ENCODE assay signal across 8 cellular contexts in genomic region chr4:1333851-1334578, GRCh38. TPM values are rescaled to one million over a fixed set of nuclear protein-coding genes. Genes with fewer than 3 reads are reported as not detected.
A peak's percentile ranks its signal among the peaks of the same experiment; 100 is the strongest.
DNase-seq lines count a peak whose midpoint lies in the region; ATAC-seq and TF ChIP-seq lines count a peak whose summit lies in the region.
"Not testable (repeated sequence)": the region's sequence is repeated elsewhere in the genome, so short reads cannot be mapped to it uniquely, and the experiment has no call there.

No MANE protein-coding gene starts in this region.

- H3K36me3 ChIP-seq in mucosa of rectum (ENCODE audit: control insufficient read depth in 2 of 2, insufficient read depth in 2 of 2, low read length in 2 of 2), result peaks cover 55 to 60% of the 10 kb centered on the region in 2 donors

- H3K4me1 Mint-ChIP-seq in CD4-positive, alpha-beta T cell (ENCODE audit: low read depth), result peaks cover 43% of the 10 kb centered on the region
- peaks cover 62% of the 10 kb centered on the region for H3K4me1 Mint-ChIP-seq in activated CD4-positive, alpha-beta T cell treated with anti-CD3 and anti-CD28 coated beads for 36 hours
- H3K4me1 Mint-ChIP-seq in activated T-cell treated with anti-CD3 and anti-CD28 coated beads, Interleukin-2, amount 50 U/mL, for 72 hours (ENCODE audit: low read depth), result peaks cover 52% of the 10 kb centered on the region
- peaks cover 57% of the 10 kb centered on the region for H3K4me1 Mint-ChIP-seq in stimulated activated effector memory CD8-positive, alpha-beta T cell treated with anti-CD3 and anti-CD28 coated beads, Interleukin-12 subunit alpha, Interleukin-12 subunit beta, amount 100 ng/mL, for 72 hours
- H3K4me1 Mint-ChIP-seq in type B pancreatic cell (ENCODE audit: unreplicated experiment), result not testable (repeated sequence)

- CTCF ChIA-PET in CD4-positive, alpha-beta T cell (lab: Charles Lee), result not testable (repeated sequence)
- CTCF ChIA-PET in activated CD4-positive, alpha-beta T cell treated with anti-CD3 and anti-CD28 coated beads for 36 hours (lab: Charles Lee), result interaction anchor here (1.0 to 1.5 kb wide), 2 partner anchors 13 to 19 kb away, joined by 3 to 4 read pairs; partner anchors contain the start of gene UVSSA

- intact Hi-C loops in CD4-positive, alpha-beta T cell (cut with DNase I, micrococcal nuclease), result loop anchor here in 1 of 2 experiments (5.0 kb wide), 1 partner anchor 87 kb away; the partner anchor contains the start of gene CTBP1
- intact Hi-C loops in activated CD4-positive, alpha-beta T cell treated with anti-CD3 and anti-CD28 coated beads for 36 hours (cut with DNase I, micrococcal nuclease); dorsolateral prefrontal cortex (cut with DNase I): not testable (repeated sequence)

- H3K27ac ChIP-seq in CD4-positive, alpha-beta T cell (ENCODE audit: low read depth, low read length), result not testable (repeated sequence)
- H3K27ac ChIP-seq in dorsolateral prefrontal cortex, result peak overlapping the region in 46 of 59 donors; percentile 2 to 79 (median 56)
- H3K27ac ChIP-seq in mucosa of rectum (ENCODE audit: low read depth in 2 of 2, low read length in 2 of 2), result peak overlapping the region; percentile 22 to 23

- TF ChIP-seq CTCF in CD4-positive, alpha-beta T cell (IDR thresholded peaks at IDR 0.05); dorsolateral prefrontal cortex (IDR thresholded peaks at IDR 0.05 in 54 of 56, conservative IDR thresholded peaks at IDR 0.05 in 2 of 56; ENCODE audit: low read depth in 1 of 56, partially characterized antibody in 56 of 56); type B pancreatic cell (conservative IDR thresholded peaks at IDR 0.05): not testable (repeated sequence)

- DNase-seq in CD4-positive, alpha-beta T cell; activated CD4-positive, alpha-beta T cell treated with anti-CD3 and anti-CD28 coated beads for 36 hours; activated T-cell treated with anti-CD3 and anti-CD28 coated beads, Interleukin-2, amount 50 U/mL, for 72 hours; dorsolateral prefrontal cortex; stimulated activated effector memory CD8-positive, alpha-beta T cell treated with anti-CD3 and anti-CD28 coated beads, Interleukin-12 subunit alpha, Interleukin-12 subunit beta, amount 100 ng/mL, for 72 hours (ENCODE audit: low spot score in 2 of 2); type B pancreatic cell (ENCODE audit: extremely low spot score, unreplicated experiment): not testable (repeated sequence)
- peak; percentile 69 for DNase-seq in NOMO-1 treated with DMSO at 0.1 percent for 48 hours (lab: John Stamatoyannopoulos, UW; ENCODE audit: unreplicated experiment)

- H3K36me3 Mint-ChIP-seq in CD4-positive, alpha-beta T cell (ENCODE audit: low read depth), result peaks cover 71% of the 10 kb centered on the region
- peaks cover 61% of the 10 kb centered on the region for H3K36me3 Mint-ChIP-seq in activated CD4-positive, alpha-beta T cell treated with anti-CD3 and anti-CD28 coated beads for 36 hours (ENCODE audit: low read depth)
- H3K36me3 Mint-ChIP-seq in activated T-cell treated with anti-CD3 and anti-CD28 coated beads, Interleukin-2, amount 50 U/mL, for 72 hours (ENCODE audit: insufficient read depth in 2 of 2), result peaks cover 26 to 41% of the 10 kb centered on the region in 2 donors
- H3K36me3 Mint-ChIP-seq in stimulated activated effector memory CD8-positive, alpha-beta T cell treated with anti-CD3 and anti-CD28 coated beads, Interleukin-12 subunit alpha, Interleukin-12 subunit beta, amount 100 ng/mL, for 72 hours, result peaks cover 88% of the 10 kb centered on the region
- peaks cover 30% of the 10 kb centered on the region for H3K36me3 Mint-ChIP-seq in type B pancreatic cell

- H3K27me3 ChIP-seq in CD4-positive, alpha-beta T cell (ENCODE audit: control insufficient read depth, insufficient read depth, low read length); dorsolateral prefrontal cortex; mucosa of rectum (ENCODE audit: control insufficient read depth in 2 of 2, insufficient read depth in 2 of 2, low read length in 2 of 2): not testable (repeated sequence)

- not testable (repeated sequence) for H3K9me3 Mint-ChIP-seq in CD4-positive, alpha-beta T cell; activated CD4-positive, alpha-beta T cell treated with anti-CD3 and anti-CD28 coated beads for 36 hours (ENCODE audit: low read depth); activated T-cell treated with anti-CD3 and anti-CD28 coated beads, Interleukin-2, amount 50 U/mL, for 72 hours; stimulated activated effector memory CD8-positive, alpha-beta T cell treated with anti-CD3 and anti-CD28 coated beads, Interleukin-12 subunit alpha, Interleukin-12 subunit beta, amount 100 ng/mL, for 72 hours; type B pancreatic cell

- H3K4me3 ChIP-seq in dorsolateral prefrontal cortex, result peak overlapping the region in 1 of 59 donors; percentile 20
- H3K4me3 ChIP-seq in mucosa of rectum (ENCODE audit: low read length in 2 of 2), result not testable (repeated sequence)

- H3K9me3 ChIP-seq in CD4-positive, alpha-beta T cell (ENCODE audit: control insufficient read depth, low read length); mucosa of rectum (ENCODE audit: control insufficient read depth in 2 of 2, low read length in 2 of 2): not testable (repeated sequence)

- H3K4me1 ChIP-seq in mucosa of rectum (ENCODE audit: control insufficient read depth in 2 of 2, insufficient read depth in 2 of 2, low read length in 2 of 2), result not testable (repeated sequence)

- H3K4me3 Mint-ChIP-seq in CD4-positive, alpha-beta T cell; activated CD4-positive, alpha-beta T cell treated with anti-CD3 and anti-CD28 coated beads for 36 hours; stimulated activated effector memory CD8-positive, alpha-beta T cell treated with anti-CD3 and anti-CD28 coated beads, Interleukin-12 subunit alpha, Interleukin-12 subunit beta, amount 100 ng/mL, for 72 hours; type B pancreatic cell: not testable (repeated sequence)
- H3K4me3 Mint-ChIP-seq in activated T-cell treated with anti-CD3 and anti-CD28 coated beads, Interleukin-2, amount 50 U/mL, for 72 hours, result peak overlapping the region in 1 of 2 donors; percentile 5

- peak overlapping the region; percentile 75 for H3K27ac Mint-ChIP-seq in CD4-positive, alpha-beta T cell
- H3K27ac Mint-ChIP-seq in activated CD4-positive, alpha-beta T cell treated with anti-CD3 and anti-CD28 coated beads for 36 hours, result peak overlapping the region; percentile 94
- peak overlapping the region; percentile 45 for H3K27ac Mint-ChIP-seq in activated T-cell treated with anti-CD3 and anti-CD28 coated beads, Interleukin-2, amount 50 U/mL, for 72 hours
- peak overlapping the region; percentile 87 for H3K27ac Mint-ChIP-seq in stimulated activated effector memory CD8-positive, alpha-beta T cell treated with anti-CD3 and anti-CD28 coated beads, Interleukin-12 subunit alpha, Interleukin-12 subunit beta, amount 100 ng/mL, for 72 hours
- peak overlapping the region; percentile 61 for H3K27ac Mint-ChIP-seq in type B pancreatic cell

- POLR2A ChIA-PET in CD4-positive, alpha-beta T cell (lab: Charles Lee), result interaction anchor here (1.8 kb wide), 1 partner anchor 12 kb away, joined by 6 read pairs; the partner anchor contains the start of gene UVSSA
- POLR2A ChIA-PET in activated CD4-positive, alpha-beta T cell treated with anti-CD3 and anti-CD28 coated beads for 36 hours (lab: Charles Lee), result not testable (repeated sequence)

- H3K27me3 Mint-ChIP-seq in CD4-positive, alpha-beta T cell; activated CD4-positive, alpha-beta T cell treated with anti-CD3 and anti-CD28 coated beads for 36 hours; activated T-cell treated with anti-CD3 and anti-CD28 coated beads, Interleukin-2, amount 50 U/mL, for 72 hours (ENCODE audit: low read depth); type B pancreatic cell: not testable (repeated sequence)

- H3K9ac ChIP-seq in mucosa of rectum (ENCODE audit: low read depth in 1 of 2, low read length in 2 of 2), result not testable (repeated sequence)

- not testable (repeated sequence) for ATAC-seq in CD4-positive, alpha-beta T cell (ENCODE audit: poor library complexity); activated CD4-positive, alpha-beta T cell treated with anti-CD3 and anti-CD28 coated beads for 36 hours; activated T-cell treated with anti-CD3 and anti-CD28 coated beads, Interleukin-2, amount 50 U/mL, for 72 hours (replicated peaks in 1 of 2); stimulated activated effector memory CD8-positive, alpha-beta T cell treated with anti-CD3 and anti-CD28 coated beads, Interleukin-12 subunit alpha, Interleukin-12 subunit beta, amount 100 ng/mL, for 72 hours

RNA-seq across cellular contexts. Expression of gene UVSSA, which starts 13.0 kb away (rescaled TPM):
- total RNA-seq in CD4-positive, alpha-beta T cell, result 10 to 100 TPM; 31.1 to 33.1 TPM
- 10 to 100 TPM; 14.8 to 18.1 TPM for total RNA-seq in activated CD4-positive, alpha-beta T cell treated with anti-CD3 and anti-CD28 coated beads for 36 hours
- 10 to 100 TPM; 23.0 to 25.8 TPM for total RNA-seq in activated T-cell treated with anti-CD3 and anti-CD28 coated beads, Interleukin-2, amount 50 U/mL, for 72 hours
- 10 to 100 TPM; 11.7 to 47.4 (median 23.2) TPM for total RNA-seq in dorsolateral prefrontal cortex
- total RNA-seq in type B pancreatic cell (ENCODE audit: low replicate concordance), result 30.5 and 32.4 TPM in 2 replicates

RNA-seq across cellular contexts. Expression of gene MAEA, which starts 44.3 kb away (rescaled TPM):
- 10 to 100 TPM; 61.5 to 63.2 TPM for total RNA-seq in CD4-positive, alpha-beta T cell
- total RNA-seq in activated CD4-positive, alpha-beta T cell treated with anti-CD3 and anti-CD28 coated beads for 36 hours, result 10 to 100 TPM; 38.9 to 40.4 TPM
- total RNA-seq in activated T-cell treated with anti-CD3 and anti-CD28 coated beads, Interleukin-2, amount 50 U/mL, for 72 hours, result 10 to 100 TPM; 38.4 to 48.4 TPM
- total RNA-seq in dorsolateral prefrontal cortex (10 to 100 TPM; 49.4 to 93.0 (median 72.8) TPM), type B pancreatic cell (ENCODE audit: low replicate concordance) (81.5 and 98.7 TPM in 2 replicates)
